Comparison of ENCODE assay signal across 24 cellular contexts in genomic region chr20:61924858-61925554, GRCh38.
"Had no signal": no experiment of that assay in that cellular context is flagged by ENCODE, and none has a peak within 500 bp of the region (broad histone marks: within the 10 kb centered on the region; RNA-seq: fewer than 3 reads in every experiment).

No MANE protein-coding gene starts in this region.

- H3K4me1 Mint-ChIP-seq: activated B cell treated with CpG ODN at 0.5 μM for 24 hours, naive B cell, T-helper 17 cell had no signal

- ATAC-seq: activated T-cell treated with anti-CD3 and anti-CD28 coated beads, Interleukin-2, amount 50 U/mL, for 4 hours; body of pancreas; effector memory CD8-positive, alpha-beta T cell; T-helper 17 cell had no signal

- H3K4me3 Mint-ChIP-seq: activated B cell treated with CpG ODN at 0.5 μM for 24 hours; activated T-cell treated with anti-CD3 and anti-CD28 coated beads, Interleukin-2, amount 50 U/mL, for 4 hours; effector memory CD8-positive, alpha-beta T cell; naive B cell; T-helper 17 cell; type B pancreatic cell had no signal

- H3K9me3 Mint-ChIP-seq: activated B cell treated with CpG ODN at 0.5 μM for 24 hours; activated T-cell treated with anti-CD3 and anti-CD28 coated beads, Interleukin-2, amount 50 U/mL, for 4 hours; activated T-helper 2 cell treated with anti-CD3 and anti-CD28 coated beads, Interferon-gamma antibody, Interleukin-2, Interleukin-4, amounts not matched to agents 10 μg/mL and 5 μg/mL and 100 μg/mL, durations not matched to agents 14 hours and 24 hours and 36 hours; effector memory CD8-positive, alpha-beta T cell; type B pancreatic cell had no signal

- H3K9me3 ChIP-seq: body of pancreas, sigmoid colon, thoracic aorta had no signal

- H3K36me3 ChIP-seq: sigmoid colon, thoracic aorta had no signal

- DNase-seq: activated B cell treated with CpG ODN at 0.5 μM for 24 hours; activated CD4-positive, alpha-beta T cell treated with anti-CD3 and anti-CD28 coated beads for 4 hours; activated CD4-positive, alpha-beta T cell treated with anti-CD3 and anti-CD28 coated beads, Interleukin-2, amount 50 U/mL, for 48 hours; activated CD8-positive, alpha-beta memory T cell treated with anti-CD3 and anti-CD28 coated beads, Interleukin-2, amount 50 U/mL, for 48 hours; activated naive CD4-positive, alpha-beta T cell; activated T-cell treated with anti-CD3 and anti-CD28 coated beads, Interleukin-2, amount 50 U/mL, for 4 hours; body of pancreas; central memory CD4-positive, alpha-beta T cell; effector memory CD8-positive, alpha-beta T cell; foreskin melanocyte; hippocampal formation; naive B cell; retina; sigmoid colon; stimulated activated CD4-positive, alpha-beta T cell treated with anti-CD3 and anti-CD28 coated beads, Interleukin-4, amount 100 ng/mL, for 24 hours; stimulated activated naive CD4-positive, alpha-beta T cell treated with Interleukin-2 at 50 U/mL for 16 hours; SW 1271 had no signal

- H3K4me3 ChIP-seq: body of pancreas, sigmoid colon, thoracic aorta had no signal

- H3K27ac Mint-ChIP-seq: activated B cell treated with CpG ODN at 0.5 μM for 24 hours; activated T-helper 2 cell treated with anti-CD3 and anti-CD28 coated beads, Interferon-gamma antibody, Interleukin-2, Interleukin-4, amounts not matched to agents 10 μg/mL and 5 μg/mL and 100 μg/mL, durations not matched to agents 14 hours and 24 hours and 36 hours; effector memory CD8-positive, alpha-beta T cell; naive B cell; progenitor cell of endocrine pancreas; T-helper 17 cell; type B pancreatic cell had no signal

- FAIRE-seq: colon, endothelial cell of umbilical vein had no signal

- H3K27me3 Mint-ChIP-seq: activated B cell treated with CpG ODN at 0.5 μM for 24 hours, naive B cell, progenitor cell of endocrine pancreas, T-helper 17 cell had no signal

- H3K36me3 Mint-ChIP-seq: naive B cell, type B pancreatic cell had no signal

- H3K27me3 ChIP-seq: body of pancreas had no signal

- H3K4me1 ChIP-seq: body of pancreas, sigmoid colon had no signal

- H3K27ac ChIP-seq: body of pancreas, sigmoid colon, thoracic aorta had no signal
